ENCODE assay signal across 8 cellular contexts in genomic region chr19:4343056-4343844, GRCh38. TPM values are rescaled to one million over a fixed set of nuclear protein-coding genes. Genes with fewer than 3 reads are reported as not detected.
A peak's percentile ranks its signal among the peaks of the same experiment; 100 is the strongest.
DNase-seq lines count a peak whose midpoint lies in the region; ATAC-seq and TF ChIP-seq lines count a peak whose summit lies in the region.

Gene MPND (plus strand): TSS chr19:4343562. CDS start chr19:4343594, 32 bp downstream.

- peak within 1 kb of the TSS; percentile 97 for H3K27ac Mint-ChIP-seq in activated T-cell treated with anti-CD3 and anti-CD28 coated beads, Interleukin-2, amount 50 U/mL, for 24 hours

- peak within 1 kb of the TSS; percentile 88 for H3K9ac ChIP-seq in HUES48 (ENCODE audit: low read depth, low read length)

- intact Hi-C loops in PC-9 (cut with micrococcal nuclease; ENCODE audit: unreplicated experiment): loop anchor here (2.0 kb wide), 1 partner anchor 60 kb away; the partner anchor contains the start of gene CHAF1A

- H3K27ac ChIP-seq in HUES48 (ENCODE audit: low read depth, low read length): peak within 1 kb of the TSS; percentile 99
- peak within 1 kb of the TSS; percentile 56 for H3K27ac ChIP-seq in PC-9

- BruUV-seq in PC-9 (replicated peaks; lab: Mats Ljungman, UMichigan): no TSS peak

- H3K27me3 ChIP-seq in HUES48 (ENCODE audit: control insufficient read depth, insufficient read depth, low read length) (no peaks in the 10 kb centered on the region), PC-9 (ENCODE audit: insufficient read depth, low read depth) (no peaks in the 10 kb centered on the region)

- ATAC-seq in GM21381 (IDR thresholded peaks at IDR 0.05; ENCODE audit: unreplicated experiment) (peak; percentile 48), esophagus mucosa (peak; percentile 78)

- no peaks in the 10 kb centered on the region for H3K9me3 ChIP-seq in HUES48 (ENCODE audit: control insufficient read depth, insufficient read depth, low read length)
- no peaks in the 10 kb centered on the region for H3K9me3 ChIP-seq in PC-9 (ENCODE audit: insufficient read depth, low read depth)

- no peak for TF ChIP-seq CTCF in PC-9 (conservative IDR thresholded peaks at IDR 0.05)

- H3K4me3 ChIP-seq in HUES48 (ENCODE audit: low read depth, low read length) (peak within 1 kb of the TSS; percentile 80), PC-9 (peak within 1 kb of the TSS; percentile 61)

- H3K79me2 ChIP-seq in PC-9 (ENCODE audit: low read depth): no peaks in the 10 kb centered on the region

- peak within 1 kb of the TSS; percentile 90 for H3K4me3 Mint-ChIP-seq in activated T-cell treated with anti-CD3 and anti-CD28 coated beads, Interleukin-2, amount 50 U/mL, for 24 hours

- H3K36me3 ChIP-seq in HUES48 (ENCODE audit: control insufficient read depth, insufficient read depth, low read length): peaks cover 16% of the 10 kb centered on the region
- H3K36me3 ChIP-seq in PC-9 (ENCODE audit: low read depth): no peaks in the 10 kb centered on the region

- no peaks in the 10 kb centered on the region for H3K27me3 Mint-ChIP-seq in activated T-cell treated with anti-CD3 and anti-CD28 coated beads, Interleukin-2, amount 50 U/mL, for 24 hours

- peaks cover 31% of the 10 kb centered on the region for H3K4me1 Mint-ChIP-seq in activated T-cell treated with anti-CD3 and anti-CD28 coated beads, Interleukin-2, amount 50 U/mL, for 24 hours (ENCODE audit: low read depth)

- H3F3A ChIP-seq in PC-9 (ENCODE audit: insufficient read depth, low read depth): no peaks in the 10 kb centered on the region

- H3K4me1 ChIP-seq in HUES48 (ENCODE audit: control insufficient read depth, insufficient read depth, low read length): peaks cover 4% of the 10 kb centered on the region; the same call in 1 of the 2 replicates
- H3K4me1 ChIP-seq in PC-9 (replicated peaks; ENCODE audit: insufficient read depth): no peaks in the 10 kb centered on the region

- H2AFZ ChIP-seq in PC-9: peak within 1 kb of the TSS; percentile 96

- H3K9me2 ChIP-seq in PC-9 (ENCODE audit: insufficient read depth): no peaks in the 10 kb centered on the region

- in situ Hi-C loops in Caki2 (cut with HindIII; ENCODE audit: low pct_unique_long_range_greater_than_20kb, low sequenced_read_pairs): no loop called here

- H3K4me2 ChIP-seq in PC-9: peak within 1 kb of the TSS; percentile 84

- DNase-seq in Caki2 (ENCODE audit: low read depth) (no peak), PC-9 (peak; percentile 51 to 83), myocyte (ENCODE audit: low read depth) (peak; percentile 89)
- peak; percentile 96 for DNase-seq in activated T-cell treated with anti-CD3 and anti-CD28 coated beads, Interleukin-2, amount 50 U/mL, for 24 hours
- DNase-seq in stimulated activated CD8-positive, alpha-beta memory T cell treated with anti-CD3 and anti-CD28 coated beads, Interleukin-7, amount 100 ng/mL, for 48 hours (ENCODE audit: extremely low read depth in 1 of 2, low read depth in 1 of 2): peak; percentile 83 to 85

- peaks cover 25% of the 10 kb centered on the region for H3K36me3 Mint-ChIP-seq in activated T-cell treated with anti-CD3 and anti-CD28 coated beads, Interleukin-2, amount 50 U/mL, for 24 hours (ENCODE audit: low read depth)

- no peaks in the 10 kb centered on the region for H4K20me1 ChIP-seq in PC-9 (ENCODE audit: insufficient read depth)

- POLR2A ChIA-PET in PC-9 (lab: Charles Lee; ENCODE audit: unreplicated experiment): interaction anchor here (0.6 to 1.6 kb wide), 8 partner anchors 9 to 580 kb away, joined by 3 to 11 read pairs (median 4); partner anchors contain the start of gene YJU2

- no peaks in the 10 kb centered on the region for H3K9me3 Mint-ChIP-seq in activated T-cell treated with anti-CD3 and anti-CD28 coated beads, Interleukin-2, amount 50 U/mL, for 24 hours

- CTCF ChIA-PET in PC-9 (lab: Charles Lee): interaction anchor here (0.7 to 1.4 kb wide), 2 partner anchors 9 to 80 kb away, joined by 6 to 7 read pairs; no protein-coding TSS in a partner anchor

RNA-seq across cellular contexts. Expression of gene MPND, which starts in this region (rescaled TPM):
- 36.5 and 57.5 TPM in 2 replicates for total RNA-seq in Caki2 (2014; rRNA removed; shearing (Covaris generic); ENCODE audit: low replicate concordance)
- total RNA-seq in PC-9 (2021): 12.6 and 19.1 TPM in 2 replicates
- total RNA-seq in esophagus mucosa: 22.0 TPM
- 2.2 and 2.7 TPM in 2 replicates for total RNA-seq in myocyte
- polyA plus RNA-seq in myocyte (2012): 12.6 TPM
